ENCODE assay signal across 17 cellular contexts in genomic region chr1:169148472-169149252, GRCh38. TPM values are rescaled to one million over a fixed set of nuclear protein-coding genes. Genes with fewer than 3 reads are reported as not detected.
A peak's percentile ranks its signal among the peaks of the same experiment; 100 is the strongest.
DNase-seq lines count a peak whose midpoint lies in the region; ATAC-seq and TF ChIP-seq lines count a peak whose summit lies in the region.
"Had no signal": no experiment of that assay in that cellular context is flagged by ENCODE, and none has a peak within 500 bp of the region (broad histone marks: within the 10 kb centered on the region; RNA-seq: fewer than 3 reads in every experiment).

No MANE protein-coding gene starts in this region.

- peak overlapping the region; percentile 81 for H3K27ac Mint-ChIP-seq in Caco-2 (ENCODE audit: unreplicated experiment)
- H3K27ac Mint-ChIP-seq in T-helper 17 cell = no peak overlapping the region
- H3K27ac Mint-ChIP-seq: effector memory CD8-positive, alpha-beta T cell had no signal

- peak; percentile 71 for ATAC-seq in GM21786 (IDR thresholded peaks at IDR 0.05; ENCODE audit: unreplicated experiment)
- ATAC-seq in left lobe of liver = peak; percentile 77
- no peak for ATAC-seq in GM21367 (IDR thresholded peaks at IDR 0.05; ENCODE audit: unreplicated experiment)
- no peak for ATAC-seq in HG02840 (IDR thresholded peaks at IDR 0.05; ENCODE audit: low FRiP score, unreplicated experiment)
- no peak for ATAC-seq in T-helper 17 cell
- ATAC-seq: activated T-cell treated with anti-CD3 and anti-CD28 coated beads, Interleukin-2, amount 50 U/mL, for 4 hours; effector memory CD8-positive, alpha-beta T cell; sciatic nerve had no signal

- no peaks in the 10 kb centered on the region for H3K36me3 Mint-ChIP-seq in Caco-2 (ENCODE audit: insufficient read depth, unreplicated experiment)
- H3K36me3 Mint-ChIP-seq in T-helper 17 cell (ENCODE audit: low read depth) = peaks cover 3% of the 10 kb centered on the region

- intact Hi-C loops in Caco-2 (cut with micrococcal nuclease; ENCODE audit: unreplicated experiment) = no loop called here

- BruUV-seq in Caco-2 (replicated peaks; lab: Mats Ljungman, UMichigan) = no TSS peak

- CTCF ChIA-PET in Caco-2 (lab: Charles Lee) = no interaction called here

- H3K4me1 ChIP-seq in Caco-2 = peaks cover 49% of the 10 kb centered on the region

- no peaks in the 10 kb centered on the region for H3K27me3 ChIP-seq in Caco-2 (replicated peaks; ENCODE audit: control insufficient read depth, insufficient read depth, low read length)

- H3K9me3 Mint-ChIP-seq in Caco-2 (ENCODE audit: unreplicated experiment) = peaks cover 8% of the 10 kb centered on the region
- H3K9me3 Mint-ChIP-seq: activated T-cell treated with anti-CD3 and anti-CD28 coated beads, Interleukin-2, amount 50 U/mL, for 4 hours; effector memory CD8-positive, alpha-beta T cell had no signal

- no peak overlapping the region for H3K4me3 Mint-ChIP-seq in Caco-2 (ENCODE audit: unreplicated experiment)
- no peak overlapping the region for H3K4me3 Mint-ChIP-seq in T-helper 17 cell
- H3K4me3 Mint-ChIP-seq: activated T-cell treated with anti-CD3 and anti-CD28 coated beads, Interleukin-2, amount 50 U/mL, for 4 hours; effector memory CD8-positive, alpha-beta T cell had no signal

- DNase-seq in Caco-2 = peak in 1 of 2 experiments; percentile 39
- DNase-seq in HuH-7 (ENCODE audit: low spot score) = peak; percentile 51
- DNase-seq in left lobe of liver (ENCODE audit: low spot score) = peak; percentile 77
- DNase-seq in retina = no peak
- no peak for DNase-seq in T-helper 17 cell
- DNase-seq: activated T-cell treated with anti-CD3 and anti-CD28 coated beads, Interleukin-2, amount 50 U/mL, for 4 hours; anterior cingulate cortex; DMS79 treated with DMSO at 0.1 percent for 48 hours; effector memory CD8-positive, alpha-beta T cell; glutamatergic neuron; NCI-H526 treated with DMSO at 0.1 percent for 48 hours; Right ventricle myocardium superior; WERI-Rb-1 had no signal

- no peaks in the 10 kb centered on the region for H3K36me3 ChIP-seq in Caco-2 (ENCODE audit: control insufficient read depth, insufficient read depth, low read length)
- H3K36me3 ChIP-seq: WERI-Rb-1 had no signal

- H3K4me1 Mint-ChIP-seq in Caco-2 (ENCODE audit: low read depth, unreplicated experiment) = peaks cover 23% of the 10 kb centered on the region
- H3K4me1 Mint-ChIP-seq in T-helper 17 cell = peaks cover 3% of the 10 kb centered on the region

- H3K27me3 Mint-ChIP-seq in Caco-2 (ENCODE audit: insufficient read depth, unreplicated experiment) (no peaks in the 10 kb centered on the region), T-helper 17 cell (no peaks in the 10 kb centered on the region)
- H3K27me3 Mint-ChIP-seq: effector memory CD8-positive, alpha-beta T cell had no signal

- no peak for TF ChIP-seq CTCF in Caco-2 (IDR thresholded peaks at IDR 0.05; ENCODE audit: insufficient read depth in 1 of 2, low read depth in 1 of 2, low read length in 1 of 2, severe bottlenecking in 1 of 2, unreplicated experiment in 1 of 2)

- H3K9me3 ChIP-seq in Caco-2 (no peaks in the 10 kb centered on the region), T-helper 17 cell (ENCODE audit: control insufficient read depth, low read length, poor library complexity, severe bottlenecking) (no peaks in the 10 kb centered on the region)

- no peak overlapping the region for H3K4me3 ChIP-seq in Caco-2 (ENCODE audit: low read depth, low read length)

- POLR2A ChIA-PET in Caco-2 (lab: Charles Lee) = no interaction called here

RNA-seq across cellular contexts. Expression of gene ATP1B1, which starts 42.2 kb away (rescaled TPM):
- total RNA-seq in Caco-2 (2022) (320 and 326 TPM in 2 replicates), left lobe of liver (70.3 TPM), T-helper 17 cell (1 to 10 TPM; 3.5 to 7.1 TPM)

Comparison
In these comparisons a context has a peak if more than half of its experiments do, and no peak if none do; other contexts are left out.
1. DNase-seq: peak in HuH-7 (single experiment) and left lobe of liver (single experiment); none in retina (single experiment) and T-helper 17 cell (0 of 3).
2. ATAC-seq: peak in GM21786 (single experiment) and left lobe of liver (single experiment); none in GM21367 (single experiment), HG02840 (single experiment) and T-helper 17 cell (single experiment).